In the genomic region with DNA sequence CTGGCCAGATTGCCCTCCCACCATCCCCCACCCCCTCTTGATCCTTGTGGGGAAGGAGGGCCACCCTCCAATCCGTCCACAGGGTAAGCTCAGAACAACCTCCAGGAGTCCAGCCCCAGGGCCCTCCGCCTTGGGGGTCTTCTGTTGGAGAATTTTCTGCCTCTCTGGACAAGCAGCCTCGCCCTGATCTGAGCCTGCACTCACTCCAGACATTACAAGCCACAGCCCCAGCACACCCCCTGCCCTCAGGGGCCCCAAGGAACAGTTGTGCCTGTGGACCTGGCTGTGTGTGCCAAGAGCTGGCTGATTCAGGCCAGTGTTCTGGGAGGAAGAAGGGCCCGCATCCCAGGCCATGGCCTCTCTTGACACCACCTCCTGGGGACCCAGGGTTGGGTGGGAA, we compare ENCODE assay signal across 10 cellular contexts. TPM values are rescaled to one million over a fixed set of nuclear protein-coding genes. Genes with fewer than 3 reads are reported as not detected.
DNase-seq lines count a peak whose midpoint lies in the region; ATAC-seq and TF ChIP-seq lines count a peak whose summit lies in the region.
"Had no signal": no experiment of that assay in that cellular context is flagged by ENCODE, and none has a peak within 500 bp of the region (broad histone marks: within the 10 kb centered on the region; RNA-seq: fewer than 3 reads in every experiment).

No MANE protein-coding gene starts in this region.

- H3K4me3 Mint-ChIP-seq in activated CD4-positive, alpha-beta T cell treated with anti-CD3 and anti-CD28 coated beads, Interleukin-2, amount 10 ng/mL, durations not matched to agents 24 days and 14 days, result peak overlapping the region; percentile 72
- H3K4me3 Mint-ChIP-seq in activated CD4-positive, alpha-beta memory T cell treated with anti-CD3 and anti-CD28 coated beads for 36 hours, result peak overlapping the region; percentile 29

- 69% methylated on average over 2 of the region's 4 CpGs for WGBS in suprapubic skin

- POLR2A ChIA-PET in activated CD4-positive, alpha-beta memory T cell treated with anti-CD3 and anti-CD28 coated beads for 36 hours (lab: Charles Lee), result no interaction called here

- H3K27ac Mint-ChIP-seq in activated CD4-positive, alpha-beta T cell treated with anti-CD3 and anti-CD28 coated beads, Interleukin-2, amount 10 ng/mL, durations not matched to agents 24 days and 14 days, result no peak overlapping the region
- H3K27ac Mint-ChIP-seq in activated CD4-positive, alpha-beta memory T cell treated with anti-CD3 and anti-CD28 coated beads for 36 hours, result no peak overlapping the region

- ATAC-seq in HG03097 (IDR thresholded peaks at IDR 0.05; ENCODE audit: low FRiP score, unreplicated experiment), result no peak

- H3K4me3 ChIP-seq in iPS-18a (ENCODE audit: low read length) (peak overlapping the region; percentile 30), suprapubic skin (peak overlapping the region; percentile 66)

- H3K4me1 Mint-ChIP-seq in activated CD4-positive, alpha-beta T cell treated with anti-CD3 and anti-CD28 coated beads, Interleukin-2, amount 10 ng/mL, durations not matched to agents 24 days and 14 days, result peaks cover 17% of the 10 kb centered on the region
- H3K4me1 Mint-ChIP-seq in activated CD4-positive, alpha-beta memory T cell treated with anti-CD3 and anti-CD28 coated beads for 36 hours (ENCODE audit: low read depth), result peaks cover 20% of the 10 kb centered on the region

- DNase-seq in activated CD4-positive, alpha-beta T cell treated with anti-CD3 and anti-CD28 coated beads, Interleukin-2, amount 10 ng/mL, durations not matched to agents 24 days and 14 days, result no peak
- DNase-seq in activated CD4-positive, alpha-beta T cell treated with anti-CD3 and anti-CD28 coated beads, Interleukin-2, amount 50 U/mL, for 48 hours, result no peak
- no peak for DNase-seq in activated CD4-positive, alpha-beta memory T cell treated with anti-CD3 and anti-CD28 coated beads for 36 hours
- DNase-seq in suprapubic skin (ENCODE audit: low spot score in 2 of 2), result no peak
- DNase-seq in NCI-H748 (lab: John Stamatoyannopoulos, UW; ENCODE audit: unreplicated experiment), result no peak
- DNase-seq in activated gamma-delta T cell treated with Interleukin-2 at 50 U/mL for 16 hours, result no peak
- DNase-seq: NCI-H1436, T-helper 9 cell had no signal

- H3K36me3 ChIP-seq in iPS-18a (ENCODE audit: control insufficient read depth, low read depth, low read length) (no peaks in the 10 kb centered on the region), suprapubic skin (peaks cover 28% of the 10 kb centered on the region)

- intact Hi-C loops in activated CD4-positive, alpha-beta T cell treated with anti-CD3 and anti-CD28 coated beads, Interleukin-2, amount 10 ng/mL, durations not matched to agents 24 days and 14 days (cut with micrococcal nuclease), result no loop called here
- intact Hi-C loops in activated CD4-positive, alpha-beta memory T cell treated with anti-CD3 and anti-CD28 coated beads for 36 hours (cut with micrococcal nuclease), result loop anchor here (10.0 kb wide), 1 partner anchor 48 kb away; no protein-coding TSS in a partner anchor

- H3K27me3 ChIP-seq in iPS-18a (ENCODE audit: control insufficient read depth, insufficient read depth, low read length) (peaks cover 60% of the 10 kb centered on the region), suprapubic skin (peaks cover 5% of the 10 kb centered on the region)

- H3K27ac ChIP-seq in iPS-18a (ENCODE audit: low read length) (no peak overlapping the region), suprapubic skin (peak overlapping the region; percentile 93)

- no peak overlapping the region for H3K9ac ChIP-seq in iPS-18a (ENCODE audit: low read length)

- no peaks in the 10 kb centered on the region for H3K9me3 Mint-ChIP-seq in activated CD4-positive, alpha-beta T cell treated with anti-CD3 and anti-CD28 coated beads, Interleukin-2, amount 10 ng/mL, durations not matched to agents 24 days and 14 days
- no peaks in the 10 kb centered on the region for H3K9me3 Mint-ChIP-seq in activated CD4-positive, alpha-beta memory T cell treated with anti-CD3 and anti-CD28 coated beads for 36 hours

- H3K9me3 ChIP-seq in iPS-18a (ENCODE audit: control insufficient read depth, low read depth, low read length) (no peaks in the 10 kb centered on the region), suprapubic skin (no peaks in the 10 kb centered on the region)

- TF ChIP-seq EP300 in suprapubic skin (IDR thresholded peaks at IDR 0.05), result no peak

- CTCF ChIA-PET in activated CD4-positive, alpha-beta memory T cell treated with anti-CD3 and anti-CD28 coated beads for 36 hours (lab: Charles Lee), result no interaction called here

- H3K27me3 Mint-ChIP-seq in activated CD4-positive, alpha-beta T cell treated with anti-CD3 and anti-CD28 coated beads, Interleukin-2, amount 10 ng/mL, durations not matched to agents 24 days and 14 days, result no peaks in the 10 kb centered on the region
- no peaks in the 10 kb centered on the region for H3K27me3 Mint-ChIP-seq in activated CD4-positive, alpha-beta memory T cell treated with anti-CD3 and anti-CD28 coated beads for 36 hours

- H3K4me1 ChIP-seq in iPS-18a (ENCODE audit: control insufficient read depth, low read depth, low read length) (peaks cover 13% of the 10 kb centered on the region), suprapubic skin (peaks cover 57% of the 10 kb centered on the region)

- TF ChIP-seq POLR2A in suprapubic skin (IDR thresholded peaks at IDR 0.05), result no peak

- H3K36me3 Mint-ChIP-seq in activated CD4-positive, alpha-beta T cell treated with anti-CD3 and anti-CD28 coated beads, Interleukin-2, amount 10 ng/mL, durations not matched to agents 24 days and 14 days (ENCODE audit: low read depth), result peaks cover 5% of the 10 kb centered on the region
- H3K36me3 Mint-ChIP-seq in activated CD4-positive, alpha-beta memory T cell treated with anti-CD3 and anti-CD28 coated beads for 36 hours, result no peaks in the 10 kb centered on the region

- no peak for TF ChIP-seq CTCF in suprapubic skin (IDR thresholded peaks at IDR 0.05)

RNA-seq across cellular contexts. Expression of a gene that starts 0.5 kb away (rescaled TPM):
- 47.9 and 48.3 TPM in 2 replicates for total RNA-seq in activated CD4-positive, alpha-beta T cell treated with anti-CD3 and anti-CD28 coated beads, Interleukin-2, amount 10 ng/mL, durations not matched to agents 24 days and 14 days
- 10 to 100 TPM; 41.7 to 44.3 TPM for total RNA-seq in activated CD4-positive, alpha-beta memory T cell treated with anti-CD3 and anti-CD28 coated beads for 36 hours
- 10 to 100 TPM; 54.4 to 93.6 (median 71.3) TPM for total RNA-seq in suprapubic skin

RNA-seq across cellular contexts. Expression of a gene that starts 57.4 kb away (rescaled TPM):
- 34.3 and 37.0 TPM in 2 replicates for total RNA-seq in activated CD4-positive, alpha-beta T cell treated with anti-CD3 and anti-CD28 coated beads, Interleukin-2, amount 10 ng/mL, durations not matched to agents 24 days and 14 days
- total RNA-seq in activated CD4-positive, alpha-beta memory T cell treated with anti-CD3 and anti-CD28 coated beads for 36 hours, result 10 to 100 TPM; 21.3 to 22.1 TPM
- total RNA-seq in suprapubic skin, result 100 to 1,000 TPM in 2 of 4 donors, 10 to 100 TPM in 2; 60.4 to 124 (median 94.1) TPM
